Comparison of ENCODE assay signal across 14 cellular contexts in the genomic region with DNA sequence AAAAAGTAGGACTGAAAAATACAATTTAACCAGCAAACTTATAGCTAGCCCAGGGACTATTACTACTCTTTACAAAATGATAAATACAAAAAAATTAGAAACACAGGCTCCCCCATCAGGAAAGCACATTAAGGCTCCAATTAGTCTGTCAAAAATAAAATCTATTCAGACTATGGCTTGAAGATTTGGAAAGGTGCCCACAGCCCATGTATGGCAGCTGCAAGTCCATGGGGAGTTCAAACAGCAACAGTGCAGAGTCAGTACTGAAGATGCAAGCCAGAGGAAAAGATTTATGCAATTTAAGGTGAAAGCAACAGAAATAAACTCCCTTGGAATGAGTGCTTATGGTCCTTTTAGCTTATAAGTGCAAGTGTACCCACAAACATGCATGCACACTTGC. TPM values are rescaled to one million over a fixed set of nuclear protein-coding genes. Genes with fewer than 3 reads are reported as not detected.
DNase-seq lines count a peak whose midpoint lies in the region; ATAC-seq and TF ChIP-seq lines count a peak whose summit lies in the region.
"Had no signal": no experiment of that assay in that cellular context is flagged by ENCODE, and none has a peak within 500 bp of the region (broad histone marks: within the 10 kb centered on the region; RNA-seq: fewer than 3 reads in every experiment).

No MANE protein-coding gene starts in this region.

- peaks cover 29% of the 10 kb centered on the region for H3K4me1 Mint-ChIP-seq in memory B cell

- no peaks in the 10 kb centered on the region for H3K9me2 ChIP-seq in PC-9 (ENCODE audit: insufficient read depth)

- no TSS peak for BruUV-seq in PC-9 (replicated peaks; lab: Mats Ljungman, UMichigan)

- H3K9ac ChIP-seq in BLaER1 treated with 17β-estradiol and CSF1 and Interleukin-3, amounts not matched to agents 10 nM and 100 nM = no peak overlapping the region
- no peak overlapping the region for H3K9ac ChIP-seq in SK-N-MC (ENCODE audit: insufficient read length)

- H3K27ac ChIP-seq in BLaER1 treated with 17β-estradiol and CSF1 and Interleukin-3, amounts not matched to agents 10 nM and 100 nM = no peak overlapping the region
- H3K27ac ChIP-seq in SK-N-MC (no peak overlapping the region), PC-9 (no peak overlapping the region), vagina (no peak overlapping the region)
- H3K27ac ChIP-seq: brain microvascular endothelial cell, ovary had no signal

- H3K27me3 Mint-ChIP-seq in memory B cell = no peaks in the 10 kb centered on the region
- H3K27me3 Mint-ChIP-seq: T-helper 17 cell had no signal

- peak overlapping the region; percentile 22 to 66 (median 48) for H3K4me2 ChIP-seq in BLaER1 treated with 17β-estradiol and CSF1 and Interleukin-3, amounts not matched to agents 10 nM and 100 nM
- H3K4me2 ChIP-seq in PC-9 = no peak overlapping the region

- no peak for TF ChIP-seq POLR2A in vagina (IDR thresholded peaks at IDR 0.05)

- ATAC-seq in memory B cell (ENCODE audit: low read depth) (no peak), GM21360 (IDR thresholded peaks at IDR 0.05; ENCODE audit: unreplicated experiment) (no peak)
- ATAC-seq: PC-3, T-helper 17 cell had no signal

- H4K20me1 ChIP-seq in BLaER1 treated with 17β-estradiol and CSF1 and Interleukin-3, amounts not matched to agents 10 nM and 100 nM = no peaks in the 10 kb centered on the region
- H4K20me1 ChIP-seq in PC-9 (ENCODE audit: insufficient read depth) = no peaks in the 10 kb centered on the region

- CTCF ChIA-PET in PC-9 (lab: Charles Lee) = no interaction called here

- no peak overlapping the region for H3K4me3 Mint-ChIP-seq in memory B cell
- H3K4me3 Mint-ChIP-seq: T-helper 17 cell had no signal

- H3K79me2 ChIP-seq in PC-9 (ENCODE audit: low read depth) = no peaks in the 10 kb centered on the region

- no peaks in the 10 kb centered on the region for H3K9me3 Mint-ChIP-seq in memory B cell

- H3K36me3 ChIP-seq in BLaER1 treated with 17β-estradiol and CSF1 and Interleukin-3, amounts not matched to agents 10 nM and 100 nM = 0 out of 22 replicates have a peak, but pooled peaks cover 0 to 5% (median 0%) of the 10 kb centered on the region in 11 experiments
- no peaks in the 10 kb centered on the region for H3K36me3 ChIP-seq in SK-N-MC (ENCODE audit: insufficient read depth, low read length)
- no peaks in the 10 kb centered on the region for H3K36me3 ChIP-seq in PC-9 (ENCODE audit: low read depth)
- H3K36me3 ChIP-seq in vagina = no peaks in the 10 kb centered on the region
- H3K36me3 ChIP-seq: brain microvascular endothelial cell, ovary had no signal

- peaks cover 29 to 50% (median 39%) of the 10 kb centered on the region in 10 experiments for H3K4me1 ChIP-seq in BLaER1 treated with 17β-estradiol and CSF1 and Interleukin-3, amounts not matched to agents 10 nM and 100 nM
- no peaks in the 10 kb centered on the region for H3K4me1 ChIP-seq in PC-9 (replicated peaks; ENCODE audit: insufficient read depth)
- peaks cover 14% of the 10 kb centered on the region for H3K4me1 ChIP-seq in vagina

- H3K27me3 ChIP-seq in BLaER1 treated with 17β-estradiol and CSF1 and Interleukin-3, amounts not matched to agents 10 nM and 100 nM = no peaks in the 10 kb centered on the region
- H3K27me3 ChIP-seq in PC-9 (ENCODE audit: insufficient read depth, low read depth) (no peaks in the 10 kb centered on the region), vagina (no peaks in the 10 kb centered on the region)
- H3K27me3 ChIP-seq: brain microvascular endothelial cell, ovary had no signal

- H3K4me3 ChIP-seq in BLaER1 treated with 17β-estradiol and CSF1 and Interleukin-3, amounts not matched to agents 10 nM and 100 nM = no peak overlapping the region
- H3K4me3 ChIP-seq in SK-N-MC (no peak overlapping the region), PC-9 (no peak overlapping the region), vagina (no peak overlapping the region)
- H3K4me3 ChIP-seq: ovary had no signal

- POLR2A ChIA-PET in PC-9 (lab: Charles Lee; ENCODE audit: unreplicated experiment) = no interaction called here

- no peaks in the 10 kb centered on the region for H3K9me3 ChIP-seq in BLaER1 treated with 17β-estradiol and CSF1 and Interleukin-3, amounts not matched to agents 10 nM and 100 nM (replicated peaks in 1 of 11)
- no peaks in the 10 kb centered on the region for H3K9me3 ChIP-seq in SK-N-MC (ENCODE audit: low read depth, low read length)
- no peaks in the 10 kb centered on the region for H3K9me3 ChIP-seq in PC-9 (ENCODE audit: insufficient read depth, low read depth)
- H3K9me3 ChIP-seq in vagina = no peaks in the 10 kb centered on the region
- H3K9me3 ChIP-seq: ovary had no signal

- DNase-seq in NCI-H1436 treated with DMSO at 0.1 percent for 48 hours (lab: John Stamatoyannopoulos, UW) = peak; percentile 72
- DNase-seq in SK-N-MC (ENCODE audit: low read depth, low spot score) = peak; percentile 59
- no peak for DNase-seq in memory B cell (ENCODE audit: low spot score in 2 of 2)
- no peak for DNase-seq in effector CD8-positive, alpha-beta T cell (lab: John Stamatoyannopoulos, UW)
- no peak for DNase-seq in PC-9
- DNase-seq in vagina (ENCODE audit: extremely low spot score in 2 of 2) = no peak
- DNase-seq: brain microvascular endothelial cell; mesendoderm; ovary; PC-3; stimulated activated CD4-positive, alpha-beta T cell treated with anti-CD3 and anti-CD28 coated beads, Interleukin-2, amount 100 ng/mL, for 24 hours; T-helper 17 cell had no signal

- H3K36me3 Mint-ChIP-seq in memory B cell = peaks cover 2% of the 10 kb centered on the region

- no peak for TF ChIP-seq CTCF in PC-9 (conservative IDR thresholded peaks at IDR 0.05)
- TF ChIP-seq CTCF in vagina (IDR thresholded peaks at IDR 0.05) = no peak

- intact Hi-C loops in PC-9 (cut with micrococcal nuclease; ENCODE audit: unreplicated experiment) = no loop called here
- intact Hi-C loops in vagina (cut with DNase I) = no loop called here

- H2AFZ ChIP-seq in PC-9 = no peak overlapping the region

- H3F3A ChIP-seq in PC-9 (ENCODE audit: insufficient read depth, low read depth) = no peaks in the 10 kb centered on the region

- peak overlapping the region; percentile 3 for H3K27ac Mint-ChIP-seq in memory B cell
- H3K27ac Mint-ChIP-seq: T-helper 17 cell had no signal

RNA-seq across cellular contexts. Expression of gene IMMP2L, which starts 29.7 kb away (rescaled TPM):
- 40.5 and 51.0 TPM in 2 replicates for total RNA-seq in PC-9 (2021)
- 13.3 TPM for total RNA-seq in vagina

Comparison
In these comparisons a context has a peak if more than half of its experiments do, and no peak if none do; other contexts are left out.
1. DNase-seq: peak in NCI-H1436 treated with DMSO at 0.1 percent for 48 hours (single experiment) and SK-N-MC (single experiment); none in memory B cell (0 of 2), effector CD8-positive, alpha-beta T cell (single experiment), PC-9 (0 of 2) and vagina (0 of 2).